20 cellular contexts compared by ENCODE assay signal in genomic region chr5:128053291-128053954, GRCh38. TPM values are rescaled to one million over a fixed set of nuclear protein-coding genes. Genes with fewer than 3 reads are reported as not detected.
DNase-seq lines count a peak whose midpoint lies in the region; ATAC-seq, FAIRE-seq and TF ChIP-seq lines count a peak whose summit lies in the region.
"Had no signal": no experiment of that assay in that cellular context is flagged by ENCODE, and none has a peak within 500 bp of the region (broad histone marks: within the 10 kb centered on the region; RNA-seq: fewer than 3 reads in every experiment).

No MANE protein-coding gene starts in this region.

- no peak for TF ChIP-seq POLR2A in A549 (IDR thresholded peaks at IDR 0.05; ENCODE audit: low read length)
- no peak for TF ChIP-seq POLR2A in esophagus muscularis mucosa (IDR thresholded peaks at IDR 0.05; ENCODE audit: low read depth)

- POLR2A ChIA-PET in A549 (lab: Yijun Ruan, JAX) = no interaction called here

- no peak overlapping the region for H3K27ac ChIP-seq in A549
- peak overlapping the region; percentile 72 to 77 (median 76) for H3K27ac ChIP-seq in esophagus muscularis mucosa (replicated peaks in 1 of 4)
- H3K27ac ChIP-seq: gastrocnemius medialis, KMS-11, SJCRH30 had no signal

- no peak for TF ChIP-seq RAD21 in A549 (conservative IDR thresholded peaks at IDR 0.05 in 1 of 2, IDR thresholded peaks at IDR 0.05 in 1 of 2)

- no peaks in the 10 kb centered on the region for H3K27me3 ChIP-seq in esophagus muscularis mucosa
- H3K27me3 ChIP-seq: breast epithelium, gastrocnemius medialis, SJCRH30 had no signal

- 90% methylated on average over 3 of the region's 3 CpGs for WGBS in A549 (ENCODE audit: missing lambda C conversion rate)
- 57% methylated on average over 3 of the region's 3 CpGs for WGBS in esophagus muscularis mucosa

- H3K4me1 ChIP-seq in A549 (peaks cover 10% of the 10 kb centered on the region; the same call in 2 of the 3 replicates), esophagus muscularis mucosa (peaks cover 0 to 38% (median 18%) of the 10 kb centered on the region in 4 donors)
- H3K4me1 ChIP-seq: breast epithelium, SJCRH30 had no signal

- no peak for DNase-seq in A549 (ENCODE audit: low read depth in 1 of 2, low spot score in 1 of 2)
- peak; percentile 23 for DNase-seq in LHCN-M2 (ENCODE audit: low read depth)
- DNase-seq in esophagus muscularis mucosa (ENCODE audit: extremely low spot score) = no peak
- DNase-seq in myocyte (ENCODE audit: low read depth) = peak; percentile 25
- DNase-seq in dermis blood vessel endothelial cell = no peak
- DNase-seq in SKM-1 (lab: John Stamatoyannopoulos, UW; ENCODE audit: unreplicated experiment) = no peak
- DNase-seq: activated CD4-positive, alpha-beta T cell treated with anti-CD3 and anti-CD28 coated beads for 4 hours; activated naive CD4-positive, alpha-beta T cell treated with anti-CD3 and anti-CD28 coated beads for 36 hours; Calu3; effector memory CD4-positive, alpha-beta T cell; gastrocnemius medialis; NCI-H1436 treated with DMSO at 0.1 percent for 48 hours; NCI-H226; SJCRH30; T1000 had no signal

- intact Hi-C loops in esophagus muscularis mucosa (cut with DNase I) = no loop called here

- H3K4me2 ChIP-seq in A549 = no peak overlapping the region
- H3K4me2 ChIP-seq: KMS-11 had no signal

- ATAC-seq in A549 (no peak), GM21717 (IDR thresholded peaks at IDR 0.05; ENCODE audit: unreplicated experiment) (no peak), GM21576 (IDR thresholded peaks at IDR 0.05; ENCODE audit: unreplicated experiment) (no peak)
- ATAC-seq: gastrocnemius medialis had no signal

- no peak overlapping the region for H3K4me3 ChIP-seq in A549
- H3K4me3 ChIP-seq in esophagus muscularis mucosa = no peak overlapping the region
- H3K4me3 ChIP-seq: breast epithelium, gastrocnemius medialis, SJCRH30 had no signal

- peaks cover 0 to 5% (median 0%) of the 10 kb centered on the region in 4 donors for H3K36me3 ChIP-seq in esophagus muscularis mucosa
- H3K36me3 ChIP-seq: breast epithelium, SJCRH30 had no signal

- TF ChIP-seq CTCF in A549 (IDR thresholded peaks at IDR 0.05) (no peak), esophagus muscularis mucosa (IDR thresholded peaks at IDR 0.05) (no peak)

- TF ChIP-seq EP300 in A549 (IDR thresholded peaks at IDR 0.05) (no peak), esophagus muscularis mucosa (IDR thresholded peaks at IDR 0.05) (no peak)

- no peak for FAIRE-seq in A549 (lab: Jason Lieb, UNC)
- FAIRE-seq: GM19239 had no signal

- H3K9me3 ChIP-seq in A549 (peaks cover 4% of the 10 kb centered on the region; the same call in 1 of the 3 replicates), esophagus muscularis mucosa (no peaks in the 10 kb centered on the region)
- H3K9me3 ChIP-seq: gastrocnemius medialis, SJCRH30 had no signal

- CTCF ChIA-PET in A549 (lab: Yijun Ruan, JAX) = no interaction called here

TF ChIP-seq in A549, 52 proteins besides CTCF, POLR2A, EP300 and RAD21:
- TF ChIP-seq KDM1A (IDR thresholded peaks at IDR 0.05; ENCODE audit: low read depth) = no peak
- TF ChIP-seq CEBPB (IDR thresholded peaks at IDR 0.05) = peak; percentile 20 to 51; a peak in 2 of 4 replicates

RNA-seq across cellular contexts. Expression of gene SLC12A2, which starts 30.1 kb away (rescaled TPM):
- polyA plus RNA-seq in A549 (2011; rRNA removed) (90.9 and 99.9 TPM in 2 replicates), A549 (2017; fragmentation: RNase III; extraction: RNeasy Plus Mini Kit Qiagen cat#74134 plus additional on column Dnase treatment) (15.0 to 19.6 TPM (median 17.1 TPM) in 3 replicates)
- 7.4 and 9.0 TPM in 2 replicates for polyA plus RNA-seq in A549 (2012; cell fraction: cytosol; rRNA removed)
- 9.0 and 11.1 TPM in 2 replicates for polyA plus RNA-seq in A549 (2012; cell fraction: nucleus; rRNA removed)
- 130 and 147 TPM in 2 replicates for polyA minus RNA-seq in A549 (2011; rRNA and poly(A)+ RNA removed)
- total RNA-seq in LHCN-M2 (2014; rRNA removed) (32.9 and 40.8 TPM in 2 replicates), esophagus muscularis mucosa (100 to 1,000 TPM in 2 of 4 donors, 10 to 100 TPM in 2; 93.4 to 132 (median 113) TPM), myocyte (70.2 and 114 TPM in 2 replicates), dermis blood vessel endothelial cell (34.6 and 49.2 TPM in 2 replicates)
- 5.4 TPM for polyA plus RNA-seq in LHCN-M2 (2012)
- 11.5 TPM for polyA plus RNA-seq in myocyte (2012)

Comparison
In these comparisons a context has a peak if more than half of its experiments do, and no peak if none do; other contexts are left out.
1. DNase-seq: peak in LHCN-M2 (single experiment) and myocyte (single experiment); none in A549 (0 of 2), esophagus muscularis mucosa (single experiment), dermis blood vessel endothelial cell (single experiment) and SKM-1 (single experiment).
2. H3K27ac ChIP-seq: peak in esophagus muscularis mucosa (4 of 4); none in A549 (0 of 2).